7 cellular contexts compared by ENCODE assay signal in genomic region chr2:46298522-46299351, GRCh38. TPM values are rescaled to one million over a fixed set of nuclear protein-coding genes. Genes with fewer than 3 reads are reported as not detected.
DNase-seq lines count a peak whose midpoint lies in the region; ATAC-seq and TF ChIP-seq lines count a peak whose summit lies in the region.

No MANE protein-coding gene starts in this region.

- H3K4me1 Mint-ChIP-seq in neural crest cell: peaks cover 22% of the 10 kb centered on the region

- TF ChIP-seq CTCF in GM10248 (IDR thresholded peaks at IDR 0.05; ENCODE audit: control extremely low read depth, extremely low read depth, low read depth, missing control alignments) (peak; percentile 33), MM.1S (IDR thresholded peaks at IDR 0.05; ENCODE audit: low read length) (peak; percentile 19; the same call in 1 of the 2 replicates), gastroesophageal sphincter (IDR thresholded peaks at IDR 0.05) (peak in 3 of 4 experiments; percentile 6 to 54 (median 32)), neural crest cell (conservative IDR thresholded peaks at IDR 0.05) (no peak)

- H3K27ac Mint-ChIP-seq in neural crest cell (ENCODE audit: unreplicated experiment): no peak overlapping the region

- no peaks in the 10 kb centered on the region for H3K9me3 Mint-ChIP-seq in neural crest cell

- peak overlapping the region; percentile 53; the same call in 1 of the 2 replicates for H3K9ac ChIP-seq in MM.1S (ENCODE audit: low read length)

- H3K4me2 ChIP-seq in MM.1S (ENCODE audit: low read depth, low read length): peak overlapping the region; percentile 98

- DNase-seq in GM10248 (ENCODE audit: extremely low spot score): peak; percentile 58
- peak; percentile 12 for DNase-seq in MM.1S
- DNase-seq in activated gamma-delta T cell treated with Interleukin-2 at 50 U/mL for 16 hours: peak; percentile 11
- peak; percentile 10 for DNase-seq in neural crest cell (ENCODE audit: low read depth, low spot score)
- no peak for DNase-seq in superior temporal gyrus (ENCODE audit: extremely low spot score)

- peak overlapping the region; percentile 78 for H3K4me3 Mint-ChIP-seq in neural crest cell

- peaks cover 96% of the 10 kb centered on the region for H3K27me3 Mint-ChIP-seq in neural crest cell (ENCODE audit: low read depth)

- H3K36me3 ChIP-seq in MM.1S (replicated peaks; ENCODE audit: insufficient read depth, low read length): no peaks in the 10 kb centered on the region
- no peaks in the 10 kb centered on the region for H3K36me3 ChIP-seq in gastroesophageal sphincter

- H3K4me1 ChIP-seq in MM.1S (ENCODE audit: low read length): no peaks in the 10 kb centered on the region
- H3K4me1 ChIP-seq in gastroesophageal sphincter: peaks cover 0 to 52% (median 3%) of the 10 kb centered on the region in 3 donors

- 0 out of 2 replicates have a peak, but pooled peaks cover 2% of the 10 kb centered on the region for H3K79me2 ChIP-seq in MM.1S (ENCODE audit: low read length)

- no peak for TF ChIP-seq EP300 in gastroesophageal sphincter (IDR thresholded peaks at IDR 0.05)

- H3K9me3 ChIP-seq in MM.1S (replicated peaks; ENCODE audit: insufficient read depth, low read length): no peaks in the 10 kb centered on the region
- H3K9me3 ChIP-seq in gastroesophageal sphincter: no peaks in the 10 kb centered on the region

- ATAC-seq in gastroesophageal sphincter (no peak), GM21447 (IDR thresholded peaks at IDR 0.05; ENCODE audit: unreplicated experiment) (no peak)

- WGBS in gastroesophageal sphincter (ENCODE audit: low coverage in 1 of 2), 2 donors: 0% methylated on average over 5 of the region's 70 CpGs; no CpG with 5 or more reads in 1 of the 2 donors

- CTCF ChIA-PET in GM10248 (lab: Yijun Ruan, JAX): interaction anchor here (3.0 kb wide), 1 partner anchor 236 kb away, joined by 14 read pairs; no protein-coding TSS in a partner anchor

- no peaks in the 10 kb centered on the region for H3K9me2 ChIP-seq in MM.1S (replicated peaks; ENCODE audit: insufficient read depth, low read length)

- no peaks in the 10 kb centered on the region for H3F3A ChIP-seq in MM.1S (ENCODE audit: insufficient read depth, low read length)

- POLR2A ChIA-PET in GM10248 (lab: Yijun Ruan, JAX): interaction anchor here (1.2 kb wide), 1 partner anchor 69 kb away, joined by 4 read pairs; no protein-coding TSS in a partner anchor

- TF ChIP-seq POLR2A in gastroesophageal sphincter (IDR thresholded peaks at IDR 0.05): no peak

- 0 out of 2 replicates have a peak, but pooled peaks cover 6% of the 10 kb centered on the region for H3K27me3 ChIP-seq in MM.1S (replicated peaks; ENCODE audit: insufficient read depth, low read length)
- peaks cover 24% of the 10 kb centered on the region for H3K27me3 ChIP-seq in gastroesophageal sphincter

- H3K36me3 Mint-ChIP-seq in neural crest cell (ENCODE audit: low read depth): no peaks in the 10 kb centered on the region

- H3K4me3 ChIP-seq in MM.1S (ENCODE audit: low read length) (peak overlapping the region; percentile 72), gastroesophageal sphincter (peak overlapping the region; percentile 65 to 68)

- no peaks in the 10 kb centered on the region for H4K20me1 ChIP-seq in MM.1S (ENCODE audit: insufficient read depth, low read length)

- H3K27ac ChIP-seq in MM.1S (ENCODE audit: low read length) (no peak overlapping the region), gastroesophageal sphincter (peak overlapping the region; percentile 10 to 93 (median 90))

- peak overlapping the region; percentile 71 for H2AFZ ChIP-seq in MM.1S (ENCODE audit: low read length)

RNA-seq across cellular contexts. Expression of gene EPAS1, which starts 1.5 kb away (rescaled TPM):
- total RNA-seq in gastroesophageal sphincter (100 to 1,000 TPM; 101 to 152 (median 131) TPM), neural crest cell (0.14 and 0.27 TPM in 2 replicates)

Comparison
In these comparisons a context has a peak if more than half of its experiments do, and no peak if none do; other contexts are left out.
1. RNA of gene EPAS1, which starts 1.5 kb away (total RNA-seq): 101 to 152 TPM in gastroesophageal sphincter; 0.14 to 0.27 TPM in neural crest cell; every median in the first group is over 10 times any median in the second.